ENCODE assay signal across 1 cellular context in the genomic region with DNA sequence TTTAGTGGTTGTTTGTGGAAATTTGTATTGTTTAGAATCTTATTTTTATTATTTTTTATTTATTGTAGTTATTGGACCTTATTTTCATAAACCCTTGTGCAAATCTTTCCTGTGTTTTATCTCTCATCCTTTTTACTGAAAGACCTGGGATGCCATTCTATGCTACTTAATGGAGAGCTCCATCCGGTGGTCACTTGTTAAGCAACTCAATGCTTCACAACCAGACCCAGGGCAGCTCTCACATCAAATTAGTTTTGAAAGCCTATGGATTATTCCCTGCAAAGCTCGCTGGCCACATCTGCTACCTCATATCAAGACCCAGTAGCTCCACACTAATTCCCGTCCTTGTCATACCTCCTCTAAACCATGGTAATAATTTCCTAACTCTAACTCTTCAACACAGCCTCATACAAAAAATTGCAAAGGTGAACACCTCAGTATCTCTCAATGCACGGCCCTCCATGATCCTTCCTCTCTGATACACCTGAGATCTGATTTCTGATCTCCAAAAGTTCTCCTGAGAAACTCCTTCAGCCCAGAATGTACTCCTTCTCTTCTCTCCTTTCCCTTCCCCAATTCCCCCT.
TF ChIP-seq lines count a peak whose summit lies in the region.

No MANE protein-coding gene starts in this region.

TF ChIP-seq in GM23338, 12 proteins besides CTCF, POLR2A, EP300 and RAD21 (continued from another document):
- TF ChIP-seq, protein P1, sequence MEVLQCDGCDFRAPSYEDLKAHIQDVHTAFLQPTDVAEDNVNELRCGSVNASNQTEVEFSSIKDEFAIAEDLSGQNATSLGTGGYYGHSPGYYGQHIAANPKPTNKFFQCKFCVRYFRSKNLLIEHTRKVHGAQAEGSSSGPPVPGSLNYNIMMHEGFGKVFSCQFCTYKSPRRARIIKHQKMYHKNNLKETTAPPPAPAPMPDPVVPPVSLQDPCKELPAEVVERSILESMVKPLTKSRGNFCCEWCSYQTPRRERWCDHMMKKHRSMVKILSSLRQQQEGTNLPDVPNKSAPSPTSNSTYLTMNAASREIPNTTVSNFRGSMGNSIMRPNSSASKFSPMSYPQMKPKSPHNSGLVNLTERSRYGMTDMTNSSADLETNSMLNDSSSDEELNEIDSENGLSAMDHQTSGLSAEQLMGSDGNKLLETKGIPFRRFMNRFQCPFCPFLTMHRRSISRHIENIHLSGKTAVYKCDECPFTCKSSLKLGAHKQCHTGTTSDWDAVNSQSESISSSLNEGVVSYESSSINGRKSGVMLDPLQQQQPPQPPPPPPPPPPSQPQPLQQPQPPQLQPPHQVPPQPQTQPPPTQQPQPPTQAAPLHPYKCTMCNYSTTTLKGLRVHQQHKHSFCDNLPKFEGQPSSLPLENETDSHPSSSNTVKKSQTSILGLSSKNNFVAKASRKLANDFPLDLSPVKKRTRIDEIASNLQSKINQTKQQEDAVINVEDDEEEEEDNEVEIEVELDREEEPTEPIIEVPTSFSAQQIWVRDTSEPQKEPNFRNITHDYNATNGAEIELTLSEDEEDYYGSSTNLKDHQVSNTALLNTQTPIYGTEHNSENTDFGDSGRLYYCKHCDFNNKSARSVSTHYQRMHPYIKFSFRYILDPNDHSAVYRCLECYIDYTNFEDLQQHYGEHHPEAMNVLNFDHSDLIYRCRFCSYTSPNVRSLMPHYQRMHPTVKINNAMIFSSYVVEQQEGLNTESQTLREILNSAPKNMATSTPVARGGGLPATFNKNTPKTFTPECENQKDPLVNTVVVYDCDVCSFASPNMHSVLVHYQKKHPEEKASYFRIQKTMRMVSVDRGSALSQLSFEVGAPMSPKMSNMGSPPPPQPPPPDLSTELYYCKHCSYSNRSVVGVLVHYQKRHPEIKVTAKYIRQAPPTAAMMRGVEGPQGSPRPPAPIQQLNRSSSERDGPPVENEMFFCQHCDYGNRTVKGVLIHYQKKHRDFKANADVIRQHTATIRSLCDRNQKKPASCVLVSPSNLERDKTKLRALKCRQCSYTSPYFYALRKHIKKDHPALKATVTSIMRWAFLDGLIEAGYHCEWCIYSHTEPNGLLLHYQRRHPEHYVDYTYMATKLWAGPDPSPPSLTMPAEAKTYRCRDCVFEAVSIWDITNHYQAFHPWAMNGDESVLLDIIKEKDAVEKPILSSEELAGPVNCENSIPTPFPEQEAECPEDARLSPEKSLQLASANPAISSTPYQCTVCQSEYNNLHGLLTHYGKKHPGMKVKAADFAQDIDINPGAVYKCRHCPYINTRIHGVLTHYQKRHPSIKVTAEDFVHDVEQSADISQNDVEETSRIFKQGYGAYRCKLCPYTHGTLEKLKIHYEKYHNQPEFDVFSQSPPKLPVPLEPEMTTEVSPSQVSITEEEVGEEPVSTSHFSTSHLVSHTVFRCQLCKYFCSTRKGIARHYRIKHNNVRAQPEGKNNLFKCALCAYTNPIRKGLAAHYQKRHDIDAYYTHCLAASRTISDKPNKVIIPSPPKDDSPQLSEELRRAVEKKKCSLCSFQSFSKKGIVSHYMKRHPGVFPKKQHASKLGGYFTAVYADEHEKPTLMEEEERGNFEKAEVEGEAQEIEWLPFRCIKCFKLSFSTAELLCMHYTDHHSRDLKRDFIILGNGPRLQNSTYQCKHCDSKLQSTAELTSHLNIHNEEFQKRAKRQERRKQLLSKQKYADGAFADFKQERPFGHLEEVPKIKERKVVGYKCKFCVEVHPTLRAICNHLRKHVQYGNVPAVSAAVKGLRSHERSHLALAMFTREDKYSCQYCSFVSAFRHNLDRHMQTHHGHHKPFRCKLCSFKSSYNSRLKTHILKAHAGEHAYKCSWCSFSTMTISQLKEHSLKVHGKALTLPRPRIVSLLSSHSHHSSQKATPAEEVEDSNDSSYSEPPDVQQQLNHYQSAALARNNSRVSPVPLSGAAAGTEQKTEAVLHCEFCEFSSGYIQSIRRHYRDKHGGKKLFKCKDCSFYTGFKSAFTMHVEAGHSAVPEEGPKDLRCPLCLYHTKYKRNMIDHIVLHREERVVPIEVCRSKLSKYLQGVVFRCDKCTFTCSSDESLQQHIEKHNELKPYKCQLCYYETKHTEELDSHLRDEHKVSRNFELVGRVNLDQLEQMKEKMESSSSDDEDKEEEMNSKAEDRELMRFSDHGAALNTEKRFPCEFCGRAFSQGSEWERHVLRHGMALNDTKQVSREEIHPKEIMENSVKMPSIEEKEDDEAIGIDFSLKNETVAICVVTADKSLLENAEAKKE (CRISPR knock-in tag; IDR thresholded peaks at IDR 0.05) = no peak
- TF ChIP-seq STAT1 (IDR thresholded peaks at IDR 0.05; ENCODE audit: unreplicated experiment) (no peak), POLR2AphosphoS5 (IDR thresholded peaks at IDR 0.05; ENCODE audit: low read depth) (no peak)
